Comparison of ENCODE assay signal across 34 cellular contexts in genomic region chr13:111551421-111551820, GRCh38.
"Had no signal": no experiment of that assay in that cellular context is flagged by ENCODE, and none has a peak within 500 bp of the region (broad histone marks: within the 10 kb centered on the region; RNA-seq: fewer than 3 reads in every experiment).

No MANE protein-coding gene starts in this region.

- H3K27ac Mint-ChIP-seq: dendritic cell treated with granulocyte-macrophage colony-stimulating factor and Interleukin-4, amounts not matched to agents 40 ng/mL and 50 ng/mL, for 4 days; endodermal cell; naive thymus-derived CD4-positive, alpha-beta T cell; nephron; progenitor cell of endocrine pancreas; stimulated activated naive CD8-positive, alpha-beta T cell treated with anti-CD3 and anti-CD28 coated beads, Interleukin-15, amount 100 ng/mL, for 72 hours had no signal

- FAIRE-seq: colon had no signal

- H3K4me3 Mint-ChIP-seq: dendritic cell treated with granulocyte-macrophage colony-stimulating factor and Interleukin-4, amounts not matched to agents 40 ng/mL and 50 ng/mL, for 4 days; endodermal cell; immature natural killer cell; naive thymus-derived CD4-positive, alpha-beta T cell; nephron; stimulated activated naive CD8-positive, alpha-beta T cell treated with anti-CD3 and anti-CD28 coated beads, Interleukin-15, amount 100 ng/mL, for 72 hours had no signal

- ATAC-seq: foreskin keratinocyte; gastroesophageal sphincter; heart left ventricle; left colon; naive thymus-derived CD4-positive, alpha-beta T cell; sciatic nerve; stimulated activated naive CD8-positive, alpha-beta T cell treated with anti-CD3 and anti-CD28 coated beads, Interleukin-15, amount 100 ng/mL, for 72 hours; upper lobe of right lung had no signal

- H3K4me2 ChIP-seq: smooth muscle cell had no signal

- H3K4me3 ChIP-seq: esophagus muscularis mucosa, gastroesophageal sphincter, heart left ventricle, ovary, smooth muscle cell, suprapubic skin, transverse colon, upper lobe of right lung, uterus had no signal

- H3K9me3 Mint-ChIP-seq: endodermal cell; immature natural killer cell; stimulated activated naive CD8-positive, alpha-beta T cell treated with anti-CD3 and anti-CD28 coated beads, Interleukin-15, amount 100 ng/mL, for 72 hours had no signal

- DNase-seq: cerebellar nuclear complex; effector CD8-positive, alpha-beta T cell; endodermal cell; foreskin keratinocyte; heart left ventricle; hippocampal formation; immature natural killer cell; islet precursor cell; kidney glomerular epithelial cell; mesenchymal stem cell; midbrain; naive thymus-derived CD4-positive, alpha-beta T cell; nucleus accumbens; ovary; stimulated activated CD4-positive, alpha-beta T cell treated with anti-CD3 and anti-CD28 coated beads, Interleukin-12 subunit alpha, Interleukin-12 subunit beta, amount 100 ng/mL, for 4 hours; stimulated activated CD4-positive, alpha-beta T cell treated with anti-CD3 and anti-CD28 coated beads, Interleukin-1b, Interleukin-23, amount 100 ng/mL, for 48 hours; stimulated activated CD4-positive, alpha-beta T cell treated with anti-CD3 and anti-CD28 coated beads, Interleukin-4, amount 100 ng/mL, for 1 hour; stimulated activated CD8-positive, alpha-beta memory T cell treated with anti-CD3 and anti-CD28 coated beads, Interleukin-4, amount 100 ng/mL, for 48 hours; stimulated activated naive CD4-positive, alpha-beta T cell; stimulated activated naive CD8-positive, alpha-beta T cell treated with anti-CD3 and anti-CD28 coated beads, Interleukin-15, amount 100 ng/mL, for 72 hours; transverse colon; upper lobe of right lung; uterus had no signal

- H3K36me3 Mint-ChIP-seq: immature natural killer cell; naive thymus-derived CD4-positive, alpha-beta T cell had no signal

- H3K36me3 ChIP-seq: esophagus muscularis mucosa, gastroesophageal sphincter, heart left ventricle, ovary, suprapubic skin, transverse colon, upper lobe of right lung, uterus had no signal

- H3K4me1 ChIP-seq: esophagus muscularis mucosa, foreskin keratinocyte, gastroesophageal sphincter, heart left ventricle, suprapubic skin, transverse colon, upper lobe of right lung, uterus had no signal

- H3K4me1 Mint-ChIP-seq: nephron; stimulated activated naive CD8-positive, alpha-beta T cell treated with anti-CD3 and anti-CD28 coated beads, Interleukin-15, amount 100 ng/mL, for 72 hours had no signal

- H3K27me3 Mint-ChIP-seq: dendritic cell treated with granulocyte-macrophage colony-stimulating factor and Interleukin-4, amounts not matched to agents 40 ng/mL and 50 ng/mL, for 4 days had no signal

- H3K9me3 ChIP-seq: esophagus muscularis mucosa, ovary, suprapubic skin, transverse colon, upper lobe of right lung, uterus had no signal

- H3K27me3 ChIP-seq: foreskin keratinocyte, ovary, transverse colon, upper lobe of right lung, uterus had no signal

- H3K27ac ChIP-seq: epithelial cell of prostate, esophagus muscularis mucosa, foreskin keratinocyte, gastroesophageal sphincter, heart left ventricle, ovary, suprapubic skin, transverse colon, upper lobe of right lung, uterus had no signal
